1 cellular context compared by ENCODE assay signal in the genomic region with DNA sequence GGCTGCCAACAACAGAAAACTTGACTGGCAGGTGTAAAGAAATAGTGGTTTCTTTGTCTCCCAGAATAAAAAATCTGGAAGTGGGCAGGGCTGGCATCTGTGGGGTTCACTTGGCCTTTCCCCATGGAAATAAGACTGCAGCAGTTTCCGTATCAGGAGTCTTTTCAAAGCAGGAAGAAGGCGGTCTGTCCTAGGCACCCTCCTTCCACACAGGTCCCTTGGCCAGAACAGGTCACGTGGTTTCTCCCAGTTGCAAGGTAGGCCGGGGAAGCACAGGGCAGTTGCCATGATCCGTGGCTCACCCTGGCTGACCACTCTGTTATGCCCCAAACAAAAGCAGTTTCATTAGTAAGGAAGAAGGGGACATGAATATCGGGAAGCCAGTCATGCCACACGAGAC.
TF ChIP-seq lines count a peak whose summit lies in the region.

No MANE protein-coding gene starts in this region.

TF ChIP-seq in WTC11, 78 proteins besides CTCF, POLR2A, EP300 and RAD21 (continued from another document):
- TF ChIP-seq, protein P1, sequence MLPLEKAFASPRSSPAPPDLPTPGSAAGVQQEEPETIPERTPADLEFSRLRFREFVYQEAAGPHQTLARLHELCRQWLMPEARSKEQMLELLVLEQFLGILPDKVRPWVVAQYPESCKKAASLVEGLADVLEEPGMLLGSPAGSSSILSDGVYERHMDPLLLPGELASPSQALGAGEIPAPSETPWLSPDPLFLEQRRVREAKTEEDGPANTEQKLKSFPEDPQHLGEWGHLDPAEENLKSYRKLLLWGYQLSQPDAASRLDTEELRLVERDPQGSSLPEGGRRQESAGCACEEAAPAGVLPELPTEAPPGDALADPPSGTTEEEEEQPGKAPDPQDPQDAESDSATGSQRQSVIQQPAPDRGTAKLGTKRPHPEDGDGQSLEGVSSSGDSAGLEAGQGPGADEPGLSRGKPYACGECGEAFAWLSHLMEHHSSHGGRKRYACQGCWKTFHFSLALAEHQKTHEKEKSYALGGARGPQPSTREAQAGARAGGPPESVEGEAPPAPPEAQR (CRISPR knock-in tag; IDR thresholded peaks at IDR 0.05): no peak
